Comparison of ENCODE assay signal across 28 cellular contexts in genomic region chr7:21450076-21450475, GRCh38.
"Had no signal": no experiment of that assay in that cellular context is flagged by ENCODE, and none has a peak within 500 bp of the region (broad histone marks: within the 10 kb centered on the region; RNA-seq: fewer than 3 reads in every experiment).

No MANE protein-coding gene starts in this region.

- H3K27ac Mint-ChIP-seq: dendritic cell treated with granulocyte-macrophage colony-stimulating factor and Interleukin-4, amounts not matched to agents 40 ng/mL and 50 ng/mL, for 4 days; endodermal cell; mesothelial cell of epicardium had no signal

- H3K9me3 Mint-ChIP-seq: effector memory CD8-positive, alpha-beta T cell had no signal

- FAIRE-seq: endometrium, islet of Langerhans, keratinocyte had no signal

- H3K4me1 ChIP-seq: esophagus squamous epithelium, heart right ventricle, left lung had no signal

- H3K27me3 Mint-ChIP-seq: dendritic cell treated with granulocyte-macrophage colony-stimulating factor and Interleukin-4, amounts not matched to agents 40 ng/mL and 50 ng/mL, for 4 days; effector memory CD8-positive, alpha-beta T cell; naive B cell; naive thymus-derived CD8-positive, alpha-beta T cell had no signal

- DNase-seq: cortex of kidney; effector CD8-positive, alpha-beta T cell; effector memory CD8-positive, alpha-beta T cell; endodermal cell; erythroblast; esophagus squamous epithelium; foreskin fibroblast; foreskin melanocyte; gastrocnemius medialis; glutamatergic neuron; head of caudate nucleus; heart right ventricle; hippocampal formation; left cardiac atrium; left lung; left ventricle myocardium superior; lower lobe of right lung; mesenchymal stem cell; mucosa of descending colon; naive B cell; naive thymus-derived CD8-positive, alpha-beta T cell had no signal

- H3K4me3 ChIP-seq: esophagus squamous epithelium, gastrocnemius medialis, heart right ventricle, left lung, lower lobe of right lung, mucosa of descending colon had no signal

- H3K27ac ChIP-seq: epithelial cell of prostate, esophagus squamous epithelium, gastrocnemius medialis, heart right ventricle, left lung, lower lobe of right lung had no signal

- H3K9me3 ChIP-seq: gastrocnemius medialis had no signal

- H3K36me3 ChIP-seq: esophagus squamous epithelium, gastrocnemius medialis, lower lobe of right lung had no signal

- H3K27me3 ChIP-seq: esophagus squamous epithelium, gastrocnemius medialis, heart right ventricle, left lung had no signal

- H3K4me1 Mint-ChIP-seq: endodermal cell, mesothelial cell of epicardium had no signal

- ATAC-seq: effector memory CD8-positive, alpha-beta T cell; esophagus mucosa; gastrocnemius medialis; heart right ventricle; left cardiac atrium; left lung; left ventricle myocardium superior; lower lobe of right lung; mucosa of descending colon; naive thymus-derived CD8-positive, alpha-beta T cell had no signal

- H3K4me3 Mint-ChIP-seq: dendritic cell treated with granulocyte-macrophage colony-stimulating factor and Interleukin-4, amounts not matched to agents 40 ng/mL and 50 ng/mL, for 4 days; endodermal cell; mesothelial cell of epicardium; naive B cell had no signal
